ENCODE assay signal across 8 cellular contexts in the genomic region with DNA sequence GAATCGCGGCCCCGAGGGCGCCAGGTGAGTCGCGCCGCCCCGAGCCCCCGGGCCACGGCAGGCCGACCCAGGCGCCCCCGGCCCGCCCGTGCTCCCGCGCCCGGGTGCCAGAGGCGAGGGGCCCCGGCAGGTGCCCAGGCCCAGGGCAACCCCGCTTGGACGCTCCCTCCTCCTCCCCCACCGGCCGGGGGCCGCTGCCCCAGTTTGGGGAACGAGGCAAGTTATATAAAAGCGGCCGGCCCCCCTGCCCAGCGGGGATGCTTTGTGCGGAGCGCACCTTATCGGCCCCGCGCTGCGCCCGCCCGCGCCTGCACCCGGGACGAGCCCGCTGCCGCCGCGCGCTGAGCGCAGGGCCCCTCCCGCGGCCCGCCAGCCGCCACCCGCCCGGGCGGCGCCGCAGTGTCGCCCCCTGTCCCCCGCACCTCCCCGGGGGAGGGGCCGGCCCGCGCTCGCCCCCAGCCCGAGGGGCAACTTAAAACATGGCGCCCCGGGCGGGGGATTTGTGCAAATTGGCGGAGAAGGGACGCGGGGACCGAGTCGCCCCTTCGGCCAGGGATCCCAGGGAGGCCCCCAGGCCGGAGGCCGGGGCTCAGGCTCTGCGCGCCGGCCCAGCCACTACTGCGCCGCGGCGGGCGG. TPM values are rescaled to one million over a fixed set of nuclear protein-coding genes. Genes with fewer than 3 reads are reported as not detected.
DNase-seq lines count a peak whose midpoint lies in the region; ATAC-seq and TF ChIP-seq lines count a peak whose summit lies in the region.

No MANE protein-coding gene starts in this region.

- H3K23ac ChIP-seq in H9 (ENCODE audit: insufficient read length, low read depth, low read length) = no peak overlapping the region

- no peak overlapping the region for H3K56ac ChIP-seq in H9 (ENCODE audit: insufficient read length, low read depth, low read length)

- H3K9me3 ChIP-seq in H9 (ENCODE audit: control insufficient read depth, low read depth, low read length) (no peaks in the 10 kb centered on the region), iPS-18a (ENCODE audit: control insufficient read depth, low read depth, low read length) (no peaks in the 10 kb centered on the region)

- H3K14ac ChIP-seq in H9 (ENCODE audit: insufficient read depth, low read length) = peak overlapping the region; percentile 72; the same call in 1 of the 2 replicates

- no peaks in the 10 kb centered on the region for H3K79me1 ChIP-seq in H9 (ENCODE audit: insufficient read depth, low read depth, low read length, poor library complexity, severe bottlenecking)

- no peaks in the 10 kb centered on the region for H3K36me3 ChIP-seq in iPS-18a (ENCODE audit: control insufficient read depth, low read depth, low read length)

- H3K4me3 ChIP-seq in iPS-18a (ENCODE audit: low read length) = peak overlapping the region; percentile 88
- H3K4me3 ChIP-seq in skin epidermis = peak overlapping the region; percentile 34 to 59 (median 45)

- H3K18ac ChIP-seq in H9 (ENCODE audit: insufficient read length, low read depth, low read length) = peak overlapping the region; percentile 62

- H3K4me1 ChIP-seq in H9 (ENCODE audit: insufficient read depth, low read length) (peaks cover 2% of the 10 kb centered on the region; the same call in 1 of the 2 replicates), iPS-18a (ENCODE audit: control insufficient read depth, low read depth, low read length) (peaks cover 20% of the 10 kb centered on the region)

- DNase-seq in H9 (peak; percentile 55), NK-92 (lab: John Stamatoyannopoulos, UW; ENCODE audit: unreplicated experiment) (no peak), EL (no peak)

- peaks cover 0 to 3% of the 10 kb centered on the region in 2 experiments; a peak in 1 of 5 replicates for H3K9me3 Mint-ChIP-seq in H9

- peak overlapping the region; percentile 59 for H3K4me2 ChIP-seq in H9 (ENCODE audit: insufficient read depth, insufficient read length, low read length)

- no peak overlapping the region for H2BK5ac ChIP-seq in H9 (ENCODE audit: insufficient read length, low read length)

- no peak overlapping the region for H3K4ac ChIP-seq in H9 (ENCODE audit: low read depth, low read length)

- no peak overlapping the region for H2BK20ac ChIP-seq in H9 (ENCODE audit: low read depth, low read length, poor library complexity, severe bottlenecking)

- ATAC-seq in HG02588 (IDR thresholded peaks at IDR 0.05; ENCODE audit: unreplicated experiment) (no peak), HG03135 (IDR thresholded peaks at IDR 0.05; ENCODE audit: unreplicated experiment) (no peak)

- H3K23me2 ChIP-seq in H9 (ENCODE audit: insufficient read length, low read depth, low read length, poor library complexity, severe bottlenecking) = peaks cover 13% of the 10 kb centered on the region

- no peak overlapping the region for H2BK15ac ChIP-seq in H9 (ENCODE audit: low read depth, low read length)

- H2BK120ac ChIP-seq in H9 (ENCODE audit: low read depth, low read length, poor library complexity, severe bottlenecking) = no peak overlapping the region

- WGBS in H9 (ENCODE audit: extremely low coverage, insufficient read length, low lambda C conversion rate) = no CpG with 5 or more reads among the region's 82 CpGs

- peak overlapping the region; percentile 75 to 86 for H3K4me3 Mint-ChIP-seq in H9

- no peak overlapping the region for H3T11ph ChIP-seq in H9 (ENCODE audit: low read length)

- H3K27ac ChIP-seq in H9 (ENCODE audit: insufficient read length, low read depth, low read length) (no peak overlapping the region), angular gyrus (ENCODE audit: low read depth, low read length) (peak overlapping the region; percentile 55), iPS-18a (ENCODE audit: low read length) (no peak overlapping the region), skin epidermis (peak overlapping the region in 15 of 21 experiments; percentile 1 to 87 (median 62))

- no peaks in the 10 kb centered on the region for H3K36me3 Mint-ChIP-seq in H9 (ENCODE audit: insufficient read depth in 1 of 3, low read depth in 3 of 3)

- peaks cover 36 to 38% of the 10 kb centered on the region in 2 experiments for H3K4me1 Mint-ChIP-seq in H9

- no peak overlapping the region for H4K5ac ChIP-seq in H9 (ENCODE audit: insufficient read length, low read depth, low read length)

- no peaks in the 10 kb centered on the region for H4K20me1 ChIP-seq in H9 (ENCODE audit: control insufficient read depth, insufficient read depth, insufficient read length)

- H4K91ac ChIP-seq in H9 (ENCODE audit: insufficient read length, low read depth, low read length) = no peak overlapping the region

- H4K8ac ChIP-seq in H9 (replicated peaks; ENCODE audit: insufficient read length, low read depth, low read length) = no peak overlapping the region

- H3K79me2 ChIP-seq in H9 (ENCODE audit: insufficient read depth, low read length) = no peaks in the 10 kb centered on the region

- H2AK5ac ChIP-seq in H9 (ENCODE audit: insufficient read length, low read length) = no peak overlapping the region

- H2BK12ac ChIP-seq in H9 (ENCODE audit: insufficient read length, low read depth, low read length) = no peak overlapping the region

- no peak for TF ChIP-seq CTCF in H9 (conservative IDR thresholded peaks at IDR 0.05)

- H3K27me3 ChIP-seq in H9 (ENCODE audit: insufficient read depth, low read length) (no peaks in the 10 kb centered on the region), iPS-18a (ENCODE audit: control insufficient read depth, insufficient read depth, low read length) (peaks cover 27% of the 10 kb centered on the region)

- peaks cover 25% of the 10 kb centered on the region for H3K27me3 Mint-ChIP-seq in H9 (ENCODE audit: low read depth)

- H2AFZ ChIP-seq in H9 (ENCODE audit: low read length) = no peak overlapping the region

- H3K27ac Mint-ChIP-seq in H9 = no peak overlapping the region

- H3K9ac ChIP-seq in H9 (ENCODE audit: extremely low read depth, insufficient read length, low read length) (peak overlapping the region; percentile 53), iPS-18a (ENCODE audit: low read length) (peak overlapping the region; percentile 45)

RNA-seq across cellular contexts. Expression of gene EPB41L3, which starts 0.6 kb away (rescaled TPM):
- total RNA-seq in H9 (2021) = 14.3 and 16.1 TPM in 2 replicates

Comparison
In these comparisons a context has a peak if more than half of its experiments do, and no peak if none do; other contexts are left out.
1. H3K27ac ChIP-seq: peak in angular gyrus (single experiment) and skin epidermis (15 of 21); none in H9 (single experiment) and iPS-18a (single experiment).